Comparison of ENCODE assay signal across 19 cellular contexts in the genomic region with DNA sequence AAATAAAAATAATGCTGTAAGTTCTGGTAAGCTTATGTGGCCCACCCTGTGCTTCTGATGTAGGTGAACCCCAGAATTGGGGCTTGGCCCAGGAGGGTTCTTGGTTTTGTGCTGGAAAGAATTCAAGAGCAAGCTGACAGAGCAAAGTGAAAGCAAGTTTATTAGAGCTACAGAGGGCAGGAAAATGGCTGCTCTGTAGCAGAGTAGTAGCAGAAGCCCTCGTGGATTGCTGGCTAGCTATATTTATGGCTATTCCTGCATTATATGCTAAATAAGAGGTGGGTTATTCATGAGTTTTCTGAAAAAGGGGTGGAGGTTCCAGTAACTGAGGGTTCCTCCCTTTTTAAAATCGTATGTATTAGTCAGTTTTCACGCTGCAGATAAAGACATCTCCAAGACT. TPM values are rescaled to one million over a fixed set of nuclear protein-coding genes. Genes with fewer than 3 reads are reported as not detected.
DNase-seq lines count a peak whose midpoint lies in the region; ATAC-seq and TF ChIP-seq lines count a peak whose summit lies in the region.
"Had no signal": no experiment of that assay in that cellular context is flagged by ENCODE, and none has a peak within 500 bp of the region (broad histone marks: within the 10 kb centered on the region; RNA-seq: fewer than 3 reads in every experiment).

No MANE protein-coding gene starts in this region.

- H3K27me3 ChIP-seq in MG63 = no peaks in the 10 kb centered on the region
- H3K27me3 ChIP-seq: brain microvascular endothelial cell, tibial artery had no signal

- no peak for DNase-seq in activated naive CD8-positive, alpha-beta T cell treated with anti-CD3 and anti-CD28 coated beads, Interleukin-2, amount 10 ng/mL, durations not matched to agents 7 days and 5 days
- no peak for DNase-seq in activated naive CD8-positive, alpha-beta T cell treated with anti-CD3 and anti-CD28 coated beads, Interleukin-2, amount 50 U/mL, for 24 hours
- DNase-seq in MG63 (no peak), choroid plexus epithelial cell (ENCODE audit: low read depth) (peak; percentile 6), hepatic stellate cell (ENCODE audit: low spot score) (no peak), SIG-M5 (lab: John Stamatoyannopoulos, UW) (no peak)
- DNase-seq in stimulated activated effector memory CD8-positive, alpha-beta T cell treated with anti-CD3 and anti-CD28 coated beads, Interleukin-12 subunit alpha, Interleukin-12 subunit beta, amount 100 ng/mL, for 72 hours (ENCODE audit: low spot score in 2 of 2) = no peak
- no peak for DNase-seq in stimulated activated CD4-positive, alpha-beta T cell treated with anti-CD3 and anti-CD28 coated beads, Interleukin-2, amount 100 ng/mL, for 48 hours
- DNase-seq: activated naive CD4-positive, alpha-beta T cell treated with anti-CD3 and anti-CD28 coated beads for 36 hours; brain microvascular endothelial cell; GOT3; left ventricle myocardium inferior; NCI-H1417 treated with DMSO at 0.1 percent for 48 hours; retina; SW 1271; tibial artery; WERI-Rb-1 had no signal

- peak overlapping the region; percentile 10; the same call in 1 of the 2 replicates for H3K4me3 ChIP-seq in MG63
- no peak overlapping the region for H3K4me3 ChIP-seq in choroid plexus epithelial cell (ENCODE audit: low read depth, low read length)
- H3K4me3 ChIP-seq: left ventricle myocardium inferior, tibial artery had no signal

- H3K9me3 ChIP-seq in MG63 = no peaks in the 10 kb centered on the region; the same call in 1 of the 2 replicates
- H3K9me3 ChIP-seq: left ventricle myocardium inferior, tibial artery had no signal

- no peaks in the 10 kb centered on the region for H3K36me3 ChIP-seq in MG63
- H3K36me3 ChIP-seq: brain microvascular endothelial cell, left ventricle myocardium inferior, tibial artery, WERI-Rb-1 had no signal

- H3K27ac Mint-ChIP-seq in activated naive CD8-positive, alpha-beta T cell treated with anti-CD3 and anti-CD28 coated beads, Interleukin-2, amount 10 ng/mL, durations not matched to agents 7 days and 5 days = no peak overlapping the region
- H3K27ac Mint-ChIP-seq in activated naive CD8-positive, alpha-beta T cell treated with anti-CD3 and anti-CD28 coated beads, Interleukin-2, amount 50 U/mL, for 24 hours = no peak overlapping the region
- H3K27ac Mint-ChIP-seq in stimulated activated effector memory CD8-positive, alpha-beta T cell treated with anti-CD3 and anti-CD28 coated beads, Interleukin-12 subunit alpha, Interleukin-12 subunit beta, amount 100 ng/mL, for 72 hours = peak overlapping the region; percentile 47
- H3K27ac Mint-ChIP-seq: activated naive CD4-positive, alpha-beta T cell treated with anti-CD3 and anti-CD28 coated beads for 36 hours; nephron had no signal

- peak overlapping the region; percentile 30 for H3K4me3 Mint-ChIP-seq in activated naive CD8-positive, alpha-beta T cell treated with anti-CD3 and anti-CD28 coated beads, Interleukin-2, amount 10 ng/mL, durations not matched to agents 7 days and 5 days
- H3K4me3 Mint-ChIP-seq in activated naive CD8-positive, alpha-beta T cell treated with anti-CD3 and anti-CD28 coated beads, Interleukin-2, amount 50 U/mL, for 24 hours = no peak overlapping the region
- peak overlapping the region; percentile 14 for H3K4me3 Mint-ChIP-seq in stimulated activated effector memory CD8-positive, alpha-beta T cell treated with anti-CD3 and anti-CD28 coated beads, Interleukin-12 subunit alpha, Interleukin-12 subunit beta, amount 100 ng/mL, for 72 hours
- H3K4me3 Mint-ChIP-seq: activated naive CD4-positive, alpha-beta T cell treated with anti-CD3 and anti-CD28 coated beads for 36 hours; nephron had no signal

- peaks cover 1% of the 10 kb centered on the region for H3K36me3 Mint-ChIP-seq in activated naive CD8-positive, alpha-beta T cell treated with anti-CD3 and anti-CD28 coated beads, Interleukin-2, amount 10 ng/mL, durations not matched to agents 7 days and 5 days
- peaks cover 2% of the 10 kb centered on the region for H3K36me3 Mint-ChIP-seq in activated naive CD8-positive, alpha-beta T cell treated with anti-CD3 and anti-CD28 coated beads, Interleukin-2, amount 50 U/mL, for 24 hours (ENCODE audit: low read depth)
- no peaks in the 10 kb centered on the region for H3K36me3 Mint-ChIP-seq in stimulated activated effector memory CD8-positive, alpha-beta T cell treated with anti-CD3 and anti-CD28 coated beads, Interleukin-12 subunit alpha, Interleukin-12 subunit beta, amount 100 ng/mL, for 72 hours

- peaks cover 5% of the 10 kb centered on the region for H3K4me1 Mint-ChIP-seq in activated naive CD8-positive, alpha-beta T cell treated with anti-CD3 and anti-CD28 coated beads, Interleukin-2, amount 10 ng/mL, durations not matched to agents 7 days and 5 days
- H3K4me1 Mint-ChIP-seq in activated naive CD8-positive, alpha-beta T cell treated with anti-CD3 and anti-CD28 coated beads, Interleukin-2, amount 50 U/mL, for 24 hours = peaks cover 3% of the 10 kb centered on the region
- H3K4me1 Mint-ChIP-seq in stimulated activated effector memory CD8-positive, alpha-beta T cell treated with anti-CD3 and anti-CD28 coated beads, Interleukin-12 subunit alpha, Interleukin-12 subunit beta, amount 100 ng/mL, for 72 hours = peaks cover 13% of the 10 kb centered on the region
- H3K4me1 Mint-ChIP-seq: nephron had no signal

- TF ChIP-seq CTCF in choroid plexus epithelial cell (conservative IDR thresholded peaks at IDR 0.05; ENCODE audit: low read depth, low read length) = no peak

- no peak for ATAC-seq in activated naive CD8-positive, alpha-beta T cell treated with anti-CD3 and anti-CD28 coated beads, Interleukin-2, amount 10 ng/mL, durations not matched to agents 7 days and 5 days (ENCODE audit: low read depth)
- ATAC-seq in activated naive CD8-positive, alpha-beta T cell treated with anti-CD3 and anti-CD28 coated beads, Interleukin-2, amount 50 U/mL, for 24 hours = no peak
- ATAC-seq in stimulated activated effector memory CD8-positive, alpha-beta T cell treated with anti-CD3 and anti-CD28 coated beads, Interleukin-12 subunit alpha, Interleukin-12 subunit beta, amount 100 ng/mL, for 72 hours = no peak

- POLR2A ChIA-PET in activated naive CD8-positive, alpha-beta T cell treated with anti-CD3 and anti-CD28 coated beads, Interleukin-2, amount 10 ng/mL, durations not matched to agents 7 days and 5 days (lab: Charles Lee) = no interaction called here

- peaks cover 8% of the 10 kb centered on the region for H3K9me3 Mint-ChIP-seq in activated naive CD8-positive, alpha-beta T cell treated with anti-CD3 and anti-CD28 coated beads, Interleukin-2, amount 10 ng/mL, durations not matched to agents 7 days and 5 days
- H3K9me3 Mint-ChIP-seq in activated naive CD8-positive, alpha-beta T cell treated with anti-CD3 and anti-CD28 coated beads, Interleukin-2, amount 50 U/mL, for 24 hours = peaks cover 6% of the 10 kb centered on the region
- H3K9me3 Mint-ChIP-seq in stimulated activated effector memory CD8-positive, alpha-beta T cell treated with anti-CD3 and anti-CD28 coated beads, Interleukin-12 subunit alpha, Interleukin-12 subunit beta, amount 100 ng/mL, for 72 hours = no peaks in the 10 kb centered on the region

- H3K27me3 Mint-ChIP-seq in activated naive CD8-positive, alpha-beta T cell treated with anti-CD3 and anti-CD28 coated beads, Interleukin-2, amount 10 ng/mL, durations not matched to agents 7 days and 5 days = no peaks in the 10 kb centered on the region
- H3K27me3 Mint-ChIP-seq in activated naive CD8-positive, alpha-beta T cell treated with anti-CD3 and anti-CD28 coated beads, Interleukin-2, amount 50 U/mL, for 24 hours = no peaks in the 10 kb centered on the region
- H3K27me3 Mint-ChIP-seq: IgD-negative memory B cell had no signal

RNA-seq across cellular contexts. Expression of gene ZNF599, which starts 20.5 kb away (rescaled TPM):
- 1 to 10 TPM; 6.1 to 6.9 TPM for total RNA-seq in activated naive CD8-positive, alpha-beta T cell treated with anti-CD3 and anti-CD28 coated beads, Interleukin-2, amount 10 ng/mL, durations not matched to agents 7 days and 5 days
- total RNA-seq in MG63 (2014; rRNA removed; shearing (Covaris generic); ENCODE audit: low replicate concordance) = 4.9 and 12.3 TPM in 2 replicates

RNA-seq across cellular contexts. Expression of gene ZNF181, which starts 59.5 kb away (rescaled TPM):
- total RNA-seq in activated naive CD8-positive, alpha-beta T cell treated with anti-CD3 and anti-CD28 coated beads, Interleukin-2, amount 10 ng/mL, durations not matched to agents 7 days and 5 days = 10 to 100 TPM; 10.6 to 11.4 TPM
- total RNA-seq in MG63 (2014; rRNA removed; shearing (Covaris generic); ENCODE audit: low replicate concordance) = 17.2 and 24.2 TPM in 2 replicates
